In genomic region chr3:66473637-66474036, GRCh38 we compare ENCODE assay signal across 10 cellular contexts. TPM values are rescaled to one million over a fixed set of nuclear protein-coding genes. Genes with fewer than 3 reads are reported as not detected.
DNase-seq lines count a peak whose midpoint lies in the region; ATAC-seq and TF ChIP-seq lines count a peak whose summit lies in the region.
"Had no signal": no experiment of that assay in that cellular context is flagged by ENCODE, and none has a peak within 500 bp of the region (broad histone marks: within the 10 kb centered on the region; RNA-seq: fewer than 3 reads in every experiment).

No MANE protein-coding gene starts in this region.

- no peak for TF ChIP-seq CTCF in right atrium auricular region (IDR thresholded peaks at IDR 0.05)
- no peak for TF ChIP-seq CTCF in left ventricle myocardium inferior (IDR thresholded peaks at IDR 0.05; ENCODE audit: borderline replicate concordance)
- no peak for TF ChIP-seq CTCF in fibroblast of villous mesenchyme (IDR thresholded peaks at IDR 0.05; ENCODE audit: insufficient read depth, low read depth, low read length)
- no peak for TF ChIP-seq CTCF in tibial artery (IDR thresholded peaks at IDR 0.05)

- H3K36me3 ChIP-seq in right atrium auricular region = no peaks in the 10 kb centered on the region
- no peaks in the 10 kb centered on the region for H3K36me3 ChIP-seq in left ventricle myocardium inferior
- no peaks in the 10 kb centered on the region for H3K36me3 ChIP-seq in tibial artery
- H3K36me3 ChIP-seq: heart right ventricle had no signal

- intact Hi-C loops in left ventricle myocardium inferior (cut with micrococcal nuclease) (no loop called here), tibial artery (cut with DNase I; ENCODE audit: low total_unique reads) (no loop called here)

- peaks cover 0 to 54% of the 10 kb centered on the region in 2 donors for H3K4me1 ChIP-seq in right atrium auricular region
- H3K4me1 ChIP-seq in left ventricle myocardium inferior = peaks cover 89% of the 10 kb centered on the region
- H3K4me1 ChIP-seq in tibial artery = peaks cover 0 to 98% (median 61%) of the 10 kb centered on the region in 4 donors

- no peak for ATAC-seq in left lobe of liver

- H3K4me3 ChIP-seq in right atrium auricular region (no peak overlapping the region), left ventricle myocardium inferior (no peak overlapping the region), fibroblast of villous mesenchyme (ENCODE audit: low read depth, low read length) (peak overlapping the region; percentile 19), tibial artery (peak overlapping the region; percentile 12 to 23)

- peak overlapping the region; percentile 12 to 30 for H3K27ac ChIP-seq in right atrium auricular region
- no peak overlapping the region for H3K27ac ChIP-seq in left ventricle myocardium inferior (replicated peaks)
- peak overlapping the region; percentile 63 to 64 for H3K27ac ChIP-seq in tibial artery

- no peaks in the 10 kb centered on the region for H3K27me3 ChIP-seq in right atrium auricular region
- no peaks in the 10 kb centered on the region for H3K27me3 ChIP-seq in left ventricle myocardium inferior (ENCODE audit: low read depth)
- H3K27me3 ChIP-seq in tibial artery = no peaks in the 10 kb centered on the region
- H3K27me3 ChIP-seq: heart right ventricle had no signal

- DNase-seq in right atrium auricular region (ENCODE audit: low spot score) (no peak), left ventricle myocardium inferior (no peak), fibroblast of villous mesenchyme (ENCODE audit: low read depth) (peak; percentile 98), tibial artery (no peak), H4 (ENCODE audit: low spot score) (no peak), left lobe of liver (ENCODE audit: low spot score) (no peak), CD1c-positive myeloid dendritic cell (ENCODE audit: extremely low spot score) (no peak)
- DNase-seq in activated CD4-positive, alpha-beta T cell treated with anti-CD3 and anti-CD28 coated beads, Interleukin-2, amount 50 U/mL, for 4 hours = peak; percentile 54 to 55
- DNase-seq: heart right ventricle, NCI-H345 had no signal

- H3K9me3 ChIP-seq in right atrium auricular region (no peaks in the 10 kb centered on the region), left ventricle myocardium inferior (replicated peaks) (no peaks in the 10 kb centered on the region), tibial artery (no peaks in the 10 kb centered on the region)
- H3K9me3 ChIP-seq: heart right ventricle had no signal

RNA-seq across cellular contexts. Expression of gene LRIG1, which starts 27.2 kb away (rescaled TPM):
- total RNA-seq in right atrium auricular region (100 to 1,000 TPM; 147 to 179 TPM), left ventricle myocardium inferior (137 TPM), fibroblast of villous mesenchyme (10.4 and 17.1 TPM in 2 replicates), left lobe of liver (18.6 TPM)
- 3.2 and 5.0 TPM in 2 replicates for total RNA-seq in H4 (2014; rRNA removed; shearing (Covaris generic))

Comparison
In these comparisons a context has a peak if more than half of its experiments do, and no peak if none do; other contexts are left out.
1. DNase-seq: peak in activated CD4-positive, alpha-beta T cell treated with anti-CD3 and anti-CD28 coated beads, Interleukin-2, amount 50 U/mL, for 4 hours (2 of 2) and fibroblast of villous mesenchyme (single experiment); none in right atrium auricular region (single experiment), left ventricle myocardium inferior (single experiment), tibial artery (0 of 2), H4 (single experiment), left lobe of liver (single experiment) and CD1c-positive myeloid dendritic cell (single experiment).
2. H3K4me3 ChIP-seq: peak in fibroblast of villous mesenchyme (single experiment) and tibial artery (2 of 2); none in right atrium auricular region (0 of 2) and left ventricle myocardium inferior (single experiment).